10 cellular contexts compared by ENCODE assay signal in genomic region chr7:91266931-91267557, GRCh38. TPM values are rescaled to one million over a fixed set of nuclear protein-coding genes. Genes with fewer than 3 reads are reported as not detected.
A peak's percentile ranks its signal among the peaks of the same experiment; 100 is the strongest.
DNase-seq lines count a peak whose midpoint lies in the region; ATAC-seq and TF ChIP-seq lines count a peak whose summit lies in the region.
"Had no signal": no experiment of that assay in that cellular context is flagged by ENCODE, and none has a peak within 500 bp of the region (broad histone marks: within the 10 kb centered on the region; RNA-seq: fewer than 3 reads in every experiment).

No MANE protein-coding gene starts in this region.

- H3K27me3 Mint-ChIP-seq in stimulated activated naive B cell treated with anti-CD40 and anti-IgM and Interleukin-4, amounts not matched to agents 10 μg/mL and 1 μg/mL and 100 μg/mL, for 72 hours = peaks cover 32 to 38% of the 10 kb centered on the region in 2 donors

- H3K4me1 Mint-ChIP-seq in stimulated activated naive B cell treated with anti-CD40 and anti-IgM and Interleukin-4, amounts not matched to agents 10 μg/mL and 1 μg/mL and 100 μg/mL, for 72 hours = peaks cover 10 to 20% of the 10 kb centered on the region in 2 donors

- peak; percentile 58 for DNase-seq in DMS79 treated with DMSO at 0.1 percent for 48 hours (lab: John Stamatoyannopoulos, UW)
- DNase-seq in DMS79 (lab: John Stamatoyannopoulos, UW) = no peak
- peak; percentile 12 for DNase-seq in epithelial cell of esophagus (ENCODE audit: low read depth)
- DNase-seq in upper lobe of right lung = no peak
- no peak for DNase-seq in mucosa of descending colon
- DNase-seq in stimulated activated naive B cell treated with anti-CD40 and anti-IgM and Interleukin-4, amounts not matched to agents 10 μg/mL and 1 μg/mL and 100 μg/mL, for 72 hours = no peak
- DNase-seq: activated T-cell treated with anti-CD3 and anti-CD28 coated beads, Interleukin-2, amount 50 U/mL, for 1 hour had no signal

- TF ChIP-seq CTCF in epithelial cell of esophagus (IDR thresholded peaks at IDR 0.05; ENCODE audit: insufficient read depth, low read depth, low read length, missing control alignments) (no peak), upper lobe of right lung (IDR thresholded peaks at IDR 0.05) (no peak), mucosa of descending colon (IDR thresholded peaks at IDR 0.05) (no peak)

- H3K4me3 ChIP-seq in epithelial cell of esophagus (ENCODE audit: low read length) (peak overlapping the region; percentile 64), mesodermal cell (ENCODE audit: extremely low read depth, insufficient read depth, low read length, poor library complexity, severe bottlenecking) (peak overlapping the region; percentile 65), upper lobe of right lung (peak overlapping the region; percentile 65), mucosa of descending colon (no peak overlapping the region)

- ATAC-seq in upper lobe of right lung = no peak
- no peak for ATAC-seq in mucosa of descending colon
- ATAC-seq in stimulated activated naive B cell treated with anti-CD40 and anti-IgM and Interleukin-4, amounts not matched to agents 10 μg/mL and 1 μg/mL and 100 μg/mL, for 72 hours (replicated peaks) = no peak
- no peak for ATAC-seq in GM21515 (IDR thresholded peaks at IDR 0.05; ENCODE audit: unreplicated experiment)
- ATAC-seq: Panc1 had no signal

- intact Hi-C loops in upper lobe of right lung (cut with DNase I) = no loop called here
- intact Hi-C loops in mucosa of descending colon (cut with DNase I, micrococcal nuclease) = loop anchor here in 1 of 2 donors (10.0 kb wide), 1 partner anchor 182 kb away; no protein-coding TSS in a partner anchor

- H3K27ac ChIP-seq in mesodermal cell (ENCODE audit: low read depth, low read length, severe bottlenecking) (no peak overlapping the region), upper lobe of right lung (peak overlapping the region; percentile 38)

- no peaks in the 10 kb centered on the region for H3K4me1 ChIP-seq in mesodermal cell (ENCODE audit: control insufficient read depth, insufficient read depth, low read length, poor library complexity, severe bottlenecking)
- peaks cover 19% of the 10 kb centered on the region for H3K4me1 ChIP-seq in upper lobe of right lung
- peaks cover 15% of the 10 kb centered on the region for H3K4me1 ChIP-seq in mucosa of descending colon (ENCODE audit: low read depth)

- H3K9me3 ChIP-seq in mesodermal cell (ENCODE audit: control insufficient read depth, low read length) (no peaks in the 10 kb centered on the region), upper lobe of right lung (no peaks in the 10 kb centered on the region), mucosa of descending colon (no peaks in the 10 kb centered on the region)

- 14 to 39% methylated on average over 11 to 24 of the region's 31 CpGs for WGBS in mesodermal cell (ENCODE audit: insufficient coverage in 2 of 2), 2 experiments

- H3K36me3 ChIP-seq in mesodermal cell (ENCODE audit: control insufficient read depth, insufficient read depth, low read length) (no peaks in the 10 kb centered on the region), upper lobe of right lung (no peaks in the 10 kb centered on the region), mucosa of descending colon (ENCODE audit: low read depth) (no peaks in the 10 kb centered on the region)

- H3K27me3 ChIP-seq in upper lobe of right lung = no peaks in the 10 kb centered on the region

- no peaks in the 10 kb centered on the region for H3K9me3 Mint-ChIP-seq in stimulated activated naive B cell treated with anti-CD40 and anti-IgM and Interleukin-4, amounts not matched to agents 10 μg/mL and 1 μg/mL and 100 μg/mL, for 72 hours

- no peak overlapping the region for H3K27ac Mint-ChIP-seq in stimulated activated naive B cell treated with anti-CD40 and anti-IgM and Interleukin-4, amounts not matched to agents 10 μg/mL and 1 μg/mL and 100 μg/mL, for 72 hours

- H3K36me3 Mint-ChIP-seq in stimulated activated naive B cell treated with anti-CD40 and anti-IgM and Interleukin-4, amounts not matched to agents 10 μg/mL and 1 μg/mL and 100 μg/mL, for 72 hours = peaks cover 6 to 8% of the 10 kb centered on the region in 2 donors

- H3K4me3 Mint-ChIP-seq in stimulated activated naive B cell treated with anti-CD40 and anti-IgM and Interleukin-4, amounts not matched to agents 10 μg/mL and 1 μg/mL and 100 μg/mL, for 72 hours = no peak overlapping the region

RNA-seq across cellular contexts. Expression of gene FZD1, which starts 2.8 kb away (rescaled TPM):
- 7.7 TPM for polyA plus RNA-seq in mesodermal cell (2013, experiment 1 of 2)
- polyA plus RNA-seq in mesodermal cell (2013, experiment 2 of 2) = 6.0 TPM
- total RNA-seq in upper lobe of right lung (25.7 TPM), mucosa of descending colon (10 to 100 TPM in 1 of 3 donors, 1 to 10 TPM in 2; 7.3 to 15.3 (median 8.4) TPM)

Comparison
In these comparisons a context has a peak if more than half of its experiments do, and no peak if none do; other contexts are left out.
1. DNase-seq: peak in DMS79 treated with DMSO at 0.1 percent for 48 hours (single experiment) and epithelial cell of esophagus (single experiment); none in DMS79 (single experiment), upper lobe of right lung (single experiment), mucosa of descending colon (0 of 3) and stimulated activated naive B cell treated with anti-CD40 and anti-IgM and Interleukin-4, amounts not matched to agents 10 μg/mL and 1 μg/mL and 100 μg/mL, for 72 hours (single experiment).